8 cellular contexts compared by ENCODE assay signal in genomic region chr1:37473431-37474050, GRCh38. TPM values are rescaled to one million over a fixed set of nuclear protein-coding genes. Genes with fewer than 3 reads are reported as not detected.
A peak's percentile ranks its signal among the peaks of the same experiment; 100 is the strongest.
DNase-seq lines count a peak whose midpoint lies in the region; ATAC-seq and TF ChIP-seq lines count a peak whose summit lies in the region.

No MANE protein-coding gene starts in this region.

- H4K20me1 ChIP-seq in GM23338 (replicated peaks; ENCODE audit: insufficient read depth), result no peaks in the 10 kb centered on the region

- peaks cover 21% of the 10 kb centered on the region for H3K79me2 ChIP-seq in GM23338 (replicated peaks; ENCODE audit: insufficient read depth)

- H3K4me3 ChIP-seq in GM23338 (peak overlapping the region; percentile 77), WI38 (ENCODE audit: low read depth, low read length) (peak overlapping the region; percentile 82), epithelial cell of proximal tubule (ENCODE audit: low read depth, low read length) (peak overlapping the region; percentile 76)
- peak overlapping the region; percentile 97 for H3K4me3 ChIP-seq in naive thymus-derived CD4-positive, alpha-beta T cell (ENCODE audit: low read length)

- H3K4me3 Mint-ChIP-seq in GM23338, result peak overlapping the region; percentile 79
- H3K4me3 Mint-ChIP-seq in naive thymus-derived CD4-positive, alpha-beta T cell, result peak overlapping the region; percentile 77 to 97 (median 89)

- intact Hi-C loops in naive thymus-derived CD4-positive, alpha-beta T cell (cut with micrococcal nuclease), result loop anchor here (1.0 to 10.0 kb wide), 11 partner anchors 14 to 1384 kb away; partner anchors contain the start of genes CDCA8 (in 1 of the 2), INPP5B (in 1 of the 2), MAP7D1 (in 1 of the 2) and MEAF6 (in 1 of the 2)

- POLR2A ChIA-PET in naive thymus-derived CD4-positive, alpha-beta T cell (lab: Charles Lee), result interaction anchor here (0.6 to 9.1 kb wide), 12 partner anchors 8 to 1732 kb away, joined by 3 to 90 read pairs (median 4); partner anchors contain the start of genes AGO3, CDCA8, GNL2 and MACF1

- no peaks in the 10 kb centered on the region for H3K36me3 ChIP-seq in GM23338 (ENCODE audit: insufficient read depth)
- peaks cover 0 to 27% (median 7%) of the 10 kb centered on the region in 3 experiments for H3K36me3 ChIP-seq in naive thymus-derived CD4-positive, alpha-beta T cell (ENCODE audit: control insufficient read depth in 2 of 3, insufficient read depth in 3 of 3, low read length in 3 of 3)

- H3F3A ChIP-seq in GM23338 (replicated peaks; ENCODE audit: low read depth), result no peaks in the 10 kb centered on the region

- H3K9me2 ChIP-seq in GM23338 (ENCODE audit: insufficient read depth), result no peaks in the 10 kb centered on the region

- H3K4me1 Mint-ChIP-seq in GM23338, result peaks cover 56% of the 10 kb centered on the region
- peaks cover 38 to 57% (median 50%) of the 10 kb centered on the region in 7 donors for H3K4me1 Mint-ChIP-seq in naive thymus-derived CD4-positive, alpha-beta T cell

- no peaks in the 10 kb centered on the region for H3K9me3 Mint-ChIP-seq in GM23338
- H3K9me3 Mint-ChIP-seq in naive thymus-derived CD4-positive, alpha-beta T cell, result no peaks in the 10 kb centered on the region

- peak overlapping the region; percentile 83 for H3K4me2 ChIP-seq in GM23338

- peaks cover 14% of the 10 kb centered on the region for H3K36me3 Mint-ChIP-seq in GM23338 (ENCODE audit: low read depth)
- peaks cover 3 to 36% (median 10%) of the 10 kb centered on the region in 5 donors for H3K36me3 Mint-ChIP-seq in naive thymus-derived CD4-positive, alpha-beta T cell

- H2AFZ ChIP-seq in GM23338, result peak overlapping the region; percentile 98

- no peak overlapping the region for H3K27ac ChIP-seq in GM23338 (ENCODE audit: low read depth)
- peak overlapping the region; percentile 95 for H3K27ac ChIP-seq in naive thymus-derived CD4-positive, alpha-beta T cell (ENCODE audit: low read depth, low read length)

- DNase-seq in A172 (ENCODE audit: low spot score), result peak; percentile 12
- no peak for DNase-seq in GM23338 (ENCODE audit: low spot score)
- DNase-seq in epithelial cell of proximal tubule (ENCODE audit: low read depth), result no peak
- peak in 7 of 9 donors; percentile 45 to 69 (median 58) for DNase-seq in naive thymus-derived CD4-positive, alpha-beta T cell

- TF ChIP-seq CTCF in GM23338 (conservative IDR thresholded peaks at IDR 0.05; ENCODE audit: low read depth in 2 of 2) (peak in 1 of 2 experiments; percentile 21; a peak in 2 of 4 replicates), WI38 (IDR thresholded peaks at IDR 0.05; ENCODE audit: low read depth, low read length) (no peak), epithelial cell of proximal tubule (conservative IDR thresholded peaks at IDR 0.05; ENCODE audit: low read depth, low read length) (peak; percentile 18)

- H3K4me1 ChIP-seq in GM23338 (ENCODE audit: insufficient read depth), result peaks cover 46% of the 10 kb centered on the region
- peaks cover 26 to 30% of the 10 kb centered on the region in 2 donors for H3K4me1 ChIP-seq in naive thymus-derived CD4-positive, alpha-beta T cell (ENCODE audit: control insufficient read depth in 2 of 2, insufficient read depth in 2 of 2, low read length in 2 of 2)

- H3K27me3 Mint-ChIP-seq in GM23338 (ENCODE audit: insufficient read depth, low read depth, poor library complexity), result peaks cover 25% of the 10 kb centered on the region
- H3K27me3 Mint-ChIP-seq in naive thymus-derived CD4-positive, alpha-beta T cell, result no peaks in the 10 kb centered on the region

- H3K27ac Mint-ChIP-seq in GM23338, result no peak overlapping the region
- H3K27ac Mint-ChIP-seq in naive thymus-derived CD4-positive, alpha-beta T cell, result peak overlapping the region; percentile 67 to 98 (median 80)

- CTCF ChIA-PET in naive thymus-derived CD4-positive, alpha-beta T cell (lab: Charles Lee), result interaction anchor here (1.2 to 8.9 kb wide), 4 partner anchors 10 to 41 kb away, joined by 3 to 103 read pairs (median 4); partner anchors contain the start of gene MEAF6

- peaks cover 15% of the 10 kb centered on the region for H3K27me3 ChIP-seq in GM23338 (ENCODE audit: insufficient read depth)
- H3K27me3 ChIP-seq in naive thymus-derived CD4-positive, alpha-beta T cell (ENCODE audit: control insufficient read depth in 2 of 2, insufficient read depth in 2 of 2, low read length in 2 of 2), result no peaks in the 10 kb centered on the region

- ATAC-seq in GM23338 (no peak), HG03280 (IDR thresholded peaks at IDR 0.05; ENCODE audit: unreplicated experiment) (no peak), GM19397 (IDR thresholded peaks at IDR 0.05; ENCODE audit: unreplicated experiment) (no peak), GM21717 (IDR thresholded peaks at IDR 0.05; ENCODE audit: unreplicated experiment) (no peak)
- ATAC-seq in naive thymus-derived CD4-positive, alpha-beta T cell, result peak; percentile 15

- no peaks in the 10 kb centered on the region for H3K9me3 ChIP-seq in naive thymus-derived CD4-positive, alpha-beta T cell (ENCODE audit: control insufficient read depth in 2 of 3, low read length in 3 of 3)

TF ChIP-seq in GM23338, 12 proteins besides CTCF, POLR2A, EP300 and RAD21 (continues in another document):
- TF ChIP-seq ETS1 (IDR thresholded peaks at IDR 0.05), result no peak

RNA-seq across cellular contexts. Expression of gene ZC3H12A, which starts 0.8 kb away (rescaled TPM):
- total RNA-seq in A172 (2014; rRNA removed; shearing (Covaris generic)), result 5.8 and 7.1 TPM in 2 replicates
- total RNA-seq in GM23338 (2014; rRNA removed; shearing (Covaris generic)), result 7.0 and 9.3 TPM in 2 replicates
- polyA plus RNA-seq in GM23338 (2016; fragmentation: Nextera tagmentation; extraction: Ambion mirVana), result 7.3 and 9.0 TPM in 2 replicates
- total RNA-seq in epithelial cell of proximal tubule, result 16.0 and 16.7 TPM in 2 replicates
- total RNA-seq in naive thymus-derived CD4-positive, alpha-beta T cell, result 100 to 1,000 TPM in 2 of 5 experiments, 10 to 100 TPM in 3; 35.0 to 122 (median 46.7) TPM
- polyA plus RNA-seq in naive thymus-derived CD4-positive, alpha-beta T cell, result 1 to 10 TPM; 4.4 to 4.7 TPM

RNA-seq across cellular contexts. Expression of gene MEAF6, which starts 41.0 kb away (rescaled TPM):
- 68.5 and 83.0 TPM in 2 replicates for total RNA-seq in A172 (2014; rRNA removed; shearing (Covaris generic))
- total RNA-seq in GM23338 (2014; rRNA removed; shearing (Covaris generic)), result 58.9 and 64.5 TPM in 2 replicates
- polyA plus RNA-seq in GM23338 (2016; fragmentation: Nextera tagmentation; extraction: Ambion mirVana), result 53.5 and 60.1 TPM in 2 replicates
- 64.2 and 73.1 TPM in 2 replicates for total RNA-seq in epithelial cell of proximal tubule
- total RNA-seq in naive thymus-derived CD4-positive, alpha-beta T cell, result 10 to 100 TPM; 45.0 to 89.5 (median 57.7) TPM
- polyA plus RNA-seq in naive thymus-derived CD4-positive, alpha-beta T cell, result 100 to 1,000 TPM; 117 to 138 TPM

Comparison
In these comparisons a context has a peak if more than half of its experiments do, and no peak if none do; other contexts are left out.
1. DNase-seq: peak in A172 (single experiment) and naive thymus-derived CD4-positive, alpha-beta T cell (7 of 9); none in GM23338 (single experiment) and epithelial cell of proximal tubule (single experiment).
2. Peak in every context shown above with its lines, with median percentiles within 50 percentile points of each other: H3K4me3 ChIP-seq.